ENCODE assay signal across 1 cellular context in genomic region chr2:85329181-85329651, GRCh38.
A peak's percentile ranks its signal among the peaks of the same experiment; 100 is the strongest.
TF ChIP-seq lines count a peak whose summit lies in the region.

No MANE protein-coding gene starts in this region.

TF ChIP-seq in K562, 482 proteins besides CTCF, POLR2A, EP300 and RAD21 (continued from another document and continues in another):
- TF ChIP-seq PTBP1 (IDR thresholded peaks at IDR 0.05; ENCODE audit: low read depth, low read length), result no peak
- TF ChIP-seq, protein P1, sequence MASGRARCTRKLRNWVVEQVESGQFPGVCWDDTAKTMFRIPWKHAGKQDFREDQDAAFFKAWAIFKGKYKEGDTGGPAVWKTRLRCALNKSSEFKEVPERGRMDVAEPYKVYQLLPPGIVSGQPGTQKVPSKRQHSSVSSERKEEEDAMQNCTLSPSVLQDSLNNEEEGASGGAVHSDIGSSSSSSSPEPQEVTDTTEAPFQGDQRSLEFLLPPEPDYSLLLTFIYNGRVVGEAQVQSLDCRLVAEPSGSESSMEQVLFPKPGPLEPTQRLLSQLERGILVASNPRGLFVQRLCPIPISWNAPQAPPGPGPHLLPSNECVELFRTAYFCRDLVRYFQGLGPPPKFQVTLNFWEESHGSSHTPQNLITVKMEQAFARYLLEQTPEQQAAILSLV (tag; IDR thresholded peaks at IDR 0.05), result no peak
- no peak for TF ChIP-seq ZNF655 (CRISPR knock-in tag; IDR thresholded peaks at IDR 0.05)
- no peak for TF ChIP-seq ZNF584 (CRISPR knock-in tag; IDR thresholded peaks at IDR 0.05; ENCODE audit: low read depth)
- TF ChIP-seq TAF15 (IDR thresholded peaks at IDR 0.05; ENCODE audit: low read depth, low read length), result no peak
- TF ChIP-seq KAT8 (IDR thresholded peaks at IDR 0.05; ENCODE audit: low read depth), result no peak; the same call in 1 of the 2 replicates
- TF ChIP-seq TCF3 (CRISPR knock-in tag; IDR thresholded peaks at IDR 0.05), result peak; percentile 61
- no peak for TF ChIP-seq RBM39 (optimal IDR thresholded peaks at IDR 0.05; ENCODE audit: low read depth, low read length)
- no peak for TF ChIP-seq CSDE1 (IDR thresholded peaks at IDR 0.05)
- no peak for TF ChIP-seq RUNX1 (IDR thresholded peaks at IDR 0.05; ENCODE audit: low read depth)
- TF ChIP-seq ZNF785 (CRISPR knock-in tag; IDR thresholded peaks at IDR 0.05), result no peak
- TF ChIP-seq CHD2 (IDR thresholded peaks at IDR 0.05; ENCODE audit: low read depth, low read length), result no peak
- no peak for TF ChIP-seq ILF3 (IDR thresholded peaks at IDR 0.05; ENCODE audit: borderline replicate concordance)
- TF ChIP-seq ZNF780A (CRISPR knock-in tag; IDR thresholded peaks at IDR 0.05), result no peak
- TF ChIP-seq ZNF830 (CRISPR knock-in tag; IDR thresholded peaks at IDR 0.05), result no peak
- no peak for TF ChIP-seq HMGN3 (IDR thresholded peaks at IDR 0.05; ENCODE audit: borderline replicate concordance, extremely low read depth, insufficient read length, low read depth, low read length)
- TF ChIP-seq, protein P2, sequence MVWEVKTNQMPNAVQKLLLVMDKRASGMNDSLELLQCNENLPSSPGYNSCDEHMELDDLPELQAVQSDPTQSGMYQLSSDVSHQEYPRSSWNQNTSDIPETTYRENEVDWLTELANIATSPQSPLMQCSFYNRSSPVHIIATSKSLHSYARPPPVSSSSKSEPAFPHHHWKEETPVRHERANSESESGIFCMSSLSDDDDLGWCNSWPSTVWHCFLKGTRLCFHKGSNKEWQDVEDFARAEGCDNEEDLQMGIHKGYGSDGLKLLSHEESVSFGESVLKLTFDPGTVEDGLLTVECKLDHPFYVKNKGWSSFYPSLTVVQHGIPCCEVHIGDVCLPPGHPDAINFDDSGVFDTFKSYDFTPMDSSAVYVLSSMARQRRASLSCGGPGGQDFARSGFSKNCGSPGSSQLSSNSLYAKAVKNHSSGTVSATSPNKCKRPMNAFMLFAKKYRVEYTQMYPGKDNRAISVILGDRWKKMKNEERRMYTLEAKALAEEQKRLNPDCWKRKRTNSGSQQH (CRISPR knock-in tag; IDR thresholded peaks at IDR 0.05), result no peak
- no peak for TF ChIP-seq EGR1 (conservative IDR thresholded peaks at IDR 0.05)
- no peak for TF ChIP-seq TSHZ1 (CRISPR knock-in tag; IDR thresholded peaks at IDR 0.05)
- no peak for TF ChIP-seq NR2C2 (CRISPR knock-in tag; IDR thresholded peaks at IDR 0.05)
- no peak for TF ChIP-seq NR2C2 (tag; IDR thresholded peaks at IDR 0.05)
- no peak for TF ChIP-seq HSF4 (CRISPR knock-in tag; IDR thresholded peaks at IDR 0.05; ENCODE audit: borderline replicate concordance)
- no peak for TF ChIP-seq ATF4 (CRISPR knock-in tag; IDR thresholded peaks at IDR 0.05)
- TF ChIP-seq EWSR1 (IDR thresholded peaks at IDR 0.05; ENCODE audit: borderline replicate concordance, low read depth, partially characterized antibody), result no peak
- TF ChIP-seq, protein P3, sequence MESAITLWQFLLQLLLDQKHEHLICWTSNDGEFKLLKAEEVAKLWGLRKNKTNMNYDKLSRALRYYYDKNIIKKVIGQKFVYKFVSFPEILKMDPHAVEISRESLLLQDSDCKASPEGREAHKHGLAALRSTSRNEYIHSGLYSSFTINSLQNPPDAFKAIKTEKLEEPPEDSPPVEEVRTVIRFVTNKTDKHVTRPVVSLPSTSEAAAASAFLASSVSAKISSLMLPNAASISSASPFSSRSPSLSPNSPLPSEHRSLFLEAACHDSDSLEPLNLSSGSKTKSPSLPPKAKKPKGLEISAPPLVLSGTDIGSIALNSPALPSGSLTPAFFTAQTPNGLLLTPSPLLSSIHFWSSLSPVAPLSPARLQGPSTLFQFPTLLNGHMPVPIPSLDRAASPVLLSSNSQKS (CRISPR knock-in tag; IDR thresholded peaks at IDR 0.05), result no peak
- TF ChIP-seq, protein P4, sequence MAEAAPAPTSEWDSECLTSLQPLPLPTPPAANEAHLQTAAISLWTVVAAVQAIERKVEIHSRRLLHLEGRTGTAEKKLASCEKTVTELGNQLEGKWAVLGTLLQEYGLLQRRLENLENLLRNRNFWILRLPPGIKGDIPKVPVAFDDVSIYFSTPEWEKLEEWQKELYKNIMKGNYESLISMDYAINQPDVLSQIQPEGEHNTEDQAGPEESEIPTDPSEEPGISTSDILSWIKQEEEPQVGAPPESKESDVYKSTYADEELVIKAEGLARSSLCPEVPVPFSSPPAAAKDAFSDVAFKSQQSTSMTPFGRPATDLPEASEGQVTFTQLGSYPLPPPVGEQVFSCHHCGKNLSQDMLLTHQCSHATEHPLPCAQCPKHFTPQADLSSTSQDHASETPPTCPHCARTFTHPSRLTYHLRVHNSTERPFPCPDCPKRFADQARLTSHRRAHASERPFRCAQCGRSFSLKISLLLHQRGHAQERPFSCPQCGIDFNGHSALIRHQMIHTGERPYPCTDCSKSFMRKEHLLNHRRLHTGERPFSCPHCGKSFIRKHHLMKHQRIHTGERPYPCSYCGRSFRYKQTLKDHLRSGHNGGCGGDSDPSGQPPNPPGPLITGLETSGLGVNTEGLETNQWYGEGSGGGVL (CRISPR knock-in tag; IDR thresholded peaks at IDR 0.05), result no peak
- TF ChIP-seq FOXO4 (CRISPR knock-in tag; IDR thresholded peaks at IDR 0.05), result no peak
- TF ChIP-seq CBX8 (IDR thresholded peaks at IDR 0.05; ENCODE audit: borderline replicate concordance, extremely low read depth, low read depth, low read length, poor library complexity, severe bottlenecking), result no peak
- peak; percentile 28; the same call in 1 of the 2 replicates for TF ChIP-seq FOSL1 (tag; conservative IDR thresholded peaks at IDR 0.05)
- TF ChIP-seq HMBOX1 (IDR thresholded peaks at IDR 0.05), result peak; percentile 90
- no peak for TF ChIP-seq JUN (IDR thresholded peaks at IDR 0.05; ENCODE audit: borderline replicate concordance, low read depth, low read length)
- no peak for TF ChIP-seq JUN (CRISPR knock-in tag; IDR thresholded peaks at IDR 0.05; ENCODE audit: borderline replicate concordance)
- TF ChIP-seq MITF (IDR thresholded peaks at IDR 0.05), result no peak
- no peak for TF ChIP-seq RFX5 (IDR thresholded peaks at IDR 0.05; ENCODE audit: low read depth, low read length)
- TF ChIP-seq NR1H2 (CRISPR knock-in tag; IDR thresholded peaks at IDR 0.05), result no peak
- no peak for TF ChIP-seq TFAM (CRISPR knock-in tag; conservative IDR thresholded peaks at IDR 0.05)
- no peak for TF ChIP-seq DDX20 (tag; IDR thresholded peaks at IDR 0.05; ENCODE audit: low read depth)
- TF ChIP-seq, protein P5, sequence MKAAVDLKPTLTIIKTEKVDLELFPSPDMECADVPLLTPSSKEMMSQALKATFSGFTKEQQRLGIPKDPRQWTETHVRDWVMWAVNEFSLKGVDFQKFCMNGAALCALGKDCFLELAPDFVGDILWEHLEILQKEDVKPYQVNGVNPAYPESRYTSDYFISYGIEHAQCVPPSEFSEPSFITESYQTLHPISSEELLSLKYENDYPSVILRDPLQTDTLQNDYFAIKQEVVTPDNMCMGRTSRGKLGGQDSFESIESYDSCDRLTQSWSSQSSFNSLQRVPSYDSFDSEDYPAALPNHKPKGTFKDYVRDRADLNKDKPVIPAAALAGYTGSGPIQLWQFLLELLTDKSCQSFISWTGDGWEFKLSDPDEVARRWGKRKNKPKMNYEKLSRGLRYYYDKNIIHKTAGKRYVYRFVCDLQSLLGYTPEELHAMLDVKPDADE (conservative IDR thresholded peaks at IDR 0.05; ENCODE audit: control insufficient read depth, low read depth, low read length), result no peak
- TF ChIP-seq NFIX (CRISPR knock-in tag; IDR thresholded peaks at IDR 0.05; ENCODE audit: low read depth), result no peak
- no peak for TF ChIP-seq E2F6 (IDR thresholded peaks at IDR 0.05; ENCODE audit: borderline replicate concordance in 1 of 2, extremely low read depth in 1 of 2, insufficient read depth in 1 of 2, insufficient read length in 1 of 2, low read depth in 1 of 2, low read length in 1 of 2, poor library complexity in 1 of 2, severe bottlenecking in 1 of 2)
- TF ChIP-seq KDM4B (IDR thresholded peaks at IDR 0.05; ENCODE audit: borderline replicate concordance in 2 of 2, low read depth in 1 of 2), result no peak
- TF ChIP-seq HES1 (IDR thresholded peaks at IDR 0.05; ENCODE audit: low read depth), result no peak; the same call in 1 of the 2 replicates
- no peak for TF ChIP-seq NRF1 (conservative IDR thresholded peaks at IDR 0.05 in 1 of 2, IDR thresholded peaks at IDR 0.05 in 1 of 2)
- no peak for TF ChIP-seq TEAD2 (tag; IDR thresholded peaks at IDR 0.05)
- no peak for TF ChIP-seq GTF2E2 (tag; IDR thresholded peaks at IDR 0.05)
